In the genomic region with DNA sequence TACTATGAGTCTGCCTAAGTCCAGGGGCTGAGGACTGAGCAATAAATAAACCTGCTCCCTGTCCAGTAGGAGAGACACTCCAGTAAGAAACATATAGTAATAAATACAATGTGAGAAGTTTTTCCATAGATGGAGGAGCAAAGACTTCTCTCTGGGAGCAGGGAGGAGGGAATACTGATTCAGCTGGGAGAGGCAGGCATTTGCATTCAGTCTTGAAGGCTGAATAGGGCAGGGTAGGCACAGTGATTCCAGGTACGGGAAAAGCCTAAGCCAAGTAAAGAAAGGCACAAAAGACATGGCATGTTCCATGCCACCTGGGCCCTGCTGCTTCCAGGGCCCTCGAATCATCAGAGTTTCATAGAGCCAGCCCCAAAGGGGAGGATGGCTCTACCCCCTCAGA, we compare ENCODE assay signal across 8 cellular contexts.
"Had no signal": no experiment of that assay in that cellular context is flagged by ENCODE, and none has a peak within 500 bp of the region (broad histone marks: within the 10 kb centered on the region; RNA-seq: fewer than 3 reads in every experiment).

No MANE protein-coding gene starts in this region.

- H3K4me2 ChIP-seq: KMS-11 had no signal

- ATAC-seq: HepG2, K562 had no signal

- H3K4me1 Mint-ChIP-seq: IgD-negative memory B cell had no signal

- H3K4me3 Mint-ChIP-seq: IgD-negative memory B cell had no signal

- H3K27ac Mint-ChIP-seq: IgD-negative memory B cell had no signal

- H3K9ac ChIP-seq: KMS-11 had no signal

- DNase-seq: IMR-90, KBM-7, KG1 had no signal

- H3K27ac ChIP-seq: HL-60, KMS-11 had no signal

- H3K4me3 ChIP-seq: K562 had no signal
